ENCODE assay signal across 1 cellular context in the genomic region with DNA sequence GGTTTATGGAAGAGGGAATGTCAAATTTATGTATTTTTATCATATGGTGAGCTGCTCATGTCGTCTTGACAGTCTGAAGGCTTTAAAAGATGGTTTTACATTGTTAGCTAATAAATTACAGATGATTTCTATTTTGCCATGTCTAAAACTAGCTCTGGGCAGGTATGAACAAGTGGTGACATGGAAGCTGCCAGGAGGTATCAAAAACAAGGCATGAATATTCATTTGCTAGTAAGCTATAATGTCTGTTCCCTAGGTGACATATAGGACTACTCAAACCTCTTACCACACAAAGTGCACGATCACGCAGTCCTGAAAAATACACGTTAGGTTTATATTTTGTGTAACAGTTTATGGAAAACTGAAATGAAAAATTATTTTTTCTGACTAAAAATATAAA.
TF ChIP-seq lines count a peak whose summit lies in the region.

No MANE protein-coding gene starts in this region.

TF ChIP-seq in IMR-90, 13 proteins besides CTCF, POLR2A, EP300 and RAD21 (continued from another document):
- no peak for TF ChIP-seq SMC3 (IDR thresholded peaks at IDR 0.05; ENCODE audit: low read depth, low read length)
- no peak for TF ChIP-seq MXI1 (IDR thresholded peaks at IDR 0.05; ENCODE audit: borderline replicate concordance, low read depth, low read length)
- no peak for TF ChIP-seq NFE2L2 (IDR thresholded peaks at IDR 0.05; ENCODE audit: low read depth, low read length)
- no peak for TF ChIP-seq FOS (IDR thresholded peaks at IDR 0.05; ENCODE audit: low read depth, low read length)
- no peak for TF ChIP-seq RFX5 (IDR thresholded peaks at IDR 0.05; ENCODE audit: low read depth, low read length)
- TF ChIP-seq CHD1 (IDR thresholded peaks at IDR 0.05; ENCODE audit: low read depth, low read length), result no peak
- no peak for TF ChIP-seq RCOR1 (IDR thresholded peaks at IDR 0.05; ENCODE audit: insufficient replicate concordance, low read length)
- no peak for TF ChIP-seq USF2 (IDR thresholded peaks at IDR 0.05; ENCODE audit: low read depth, low read length)
- no peak for TF ChIP-seq MAFK (IDR thresholded peaks at IDR 0.05; ENCODE audit: low read depth, low read length)
